8 cellular contexts compared by ENCODE assay signal in genomic region chr5:39948867-39949468, GRCh38.
DNase-seq lines count a peak whose midpoint lies in the region; ATAC-seq, FAIRE-seq and TF ChIP-seq lines count a peak whose summit lies in the region.

No MANE protein-coding gene starts in this region.

- no peak overlapping the region for H3K4me3 ChIP-seq in OCI-LY3 (ENCODE audit: low read length)
- H3K4me3 ChIP-seq in osteoblast (ENCODE audit: insufficient read depth, low read length): no peak overlapping the region

- H4K20me1 ChIP-seq in OCI-LY3 (ENCODE audit: insufficient read depth, low read length): no peaks in the 10 kb centered on the region
- H4K20me1 ChIP-seq in osteoblast (ENCODE audit: insufficient read depth, low read length): no peaks in the 10 kb centered on the region

- no peak for FAIRE-seq in urothelium cell line (lab: Jason Lieb, UNC)

- DNase-seq in Caki2 (ENCODE audit: low read depth) (peak; percentile 46), HPDE6-E6E7 (ENCODE audit: extremely low spot score) (peak; percentile 20), activated T-cell treated with anti-CD3 and anti-CD28 coated beads for 4 hours (peak; percentile 44), fibroblast of peridontal ligament (ENCODE audit: extremely low read depth) (peak; percentile 85), osteoblast (ENCODE audit: insufficient read length, low spot score, missing footprints) (no peak), urothelium cell line (ENCODE audit: low spot score) (peak; percentile 56)

- H3K9me3 ChIP-seq in OCI-LY3 (ENCODE audit: insufficient read depth, low read length) (no peaks in the 10 kb centered on the region), osteoblast (ENCODE audit: low read depth, low read length) (no peaks in the 10 kb centered on the region)

- TF ChIP-seq CTCF in OCI-LY3 (IDR thresholded peaks at IDR 0.05; ENCODE audit: low read depth, low read length) (peak; percentile 65), osteoblast (IDR thresholded peaks at IDR 0.05; ENCODE audit: extremely low read depth, low read depth, low read length) (peak; percentile 75)

- H3K27ac ChIP-seq in OCI-LY3 (ENCODE audit: low read length) (no peak overlapping the region), osteoblast (ENCODE audit: low read depth, low read length) (no peak overlapping the region)

- H3K4me2 ChIP-seq in OCI-LY3 (ENCODE audit: low read length) (no peak overlapping the region), osteoblast (ENCODE audit: insufficient read depth, low read length) (no peak overlapping the region)

- in situ Hi-C loops in Caki2 (cut with HindIII; ENCODE audit: low pct_unique_long_range_greater_than_20kb, low sequenced_read_pairs): no loop called here

- H2AFZ ChIP-seq in OCI-LY3 (ENCODE audit: low read depth, low read length) (no peak overlapping the region), osteoblast (ENCODE audit: low read length) (no peak overlapping the region)

- H3K36me3 ChIP-seq in OCI-LY3 (replicated peaks; ENCODE audit: low read depth, low read length) (no peaks in the 10 kb centered on the region), osteoblast (ENCODE audit: insufficient read depth, low read length) (no peaks in the 10 kb centered on the region)

- H3K27me3 ChIP-seq in OCI-LY3 (ENCODE audit: low read depth, low read length) (no peaks in the 10 kb centered on the region), osteoblast (ENCODE audit: insufficient read depth, low read length) (no peaks in the 10 kb centered on the region)

- peak; percentile 92 for ATAC-seq in GM21360 (IDR thresholded peaks at IDR 0.05; ENCODE audit: unreplicated experiment)

- no peak overlapping the region for H3K9ac ChIP-seq in OCI-LY3 (ENCODE audit: low read length)

- H3K4me1 ChIP-seq in OCI-LY3 (ENCODE audit: low read length): peaks cover 3% of the 10 kb centered on the region
- peaks cover 9% of the 10 kb centered on the region for H3K4me1 ChIP-seq in osteoblast (ENCODE audit: insufficient read depth, low read length)

- H3K79me2 ChIP-seq in OCI-LY3 (ENCODE audit: low read length) (no peaks in the 10 kb centered on the region), osteoblast (ENCODE audit: insufficient read depth, low read length) (no peaks in the 10 kb centered on the region)
